14 cellular contexts compared by ENCODE assay signal in genomic region chr7:86949779-86950260, GRCh38.
"Had no signal": no experiment of that assay in that cellular context is flagged by ENCODE, and none has a peak within 500 bp of the region (broad histone marks: within the 10 kb centered on the region; RNA-seq: fewer than 3 reads in every experiment).

No MANE protein-coding gene starts in this region.

- H3K27me3 ChIP-seq: breast epithelium, suprapubic skin had no signal

- H3K4me3 Mint-ChIP-seq: activated CD4-positive, alpha-beta T cell treated with anti-CD3 and anti-CD28 coated beads, Interleukin-2, amount 10 ng/mL, durations not matched to agents 7 days and 5 days; activated naive CD8-positive, alpha-beta T cell treated with anti-CD3 and anti-CD28 coated beads, Interleukin-2, amount 10 ng/mL, durations not matched to agents 7 days and 5 days; activated T-helper 1 cell treated with anti-CD3 and anti-CD28 coated beads, Interleukin-12 subunit alpha, Interleukin-12 subunit beta, Interleukin-2, Interleukin-4 antibody, amounts not matched to agents 30 ng/mL and 10 ng/mL and 1 ng/mL, durations not matched to agents 14 hours and 24 hours and 36 hours; endodermal cell; naive thymus-derived CD8-positive, alpha-beta T cell; type B pancreatic cell had no signal

- H3K27ac ChIP-seq: breast epithelium, suprapubic skin had no signal

- H3K9me3 Mint-ChIP-seq: activated CD4-positive, alpha-beta T cell treated with anti-CD3 and anti-CD28 coated beads, Interleukin-2, amount 10 ng/mL, durations not matched to agents 7 days and 5 days; activated naive CD8-positive, alpha-beta T cell treated with anti-CD3 and anti-CD28 coated beads, Interleukin-2, amount 10 ng/mL, durations not matched to agents 7 days and 5 days; activated T-helper 1 cell treated with anti-CD3 and anti-CD28 coated beads, Interleukin-12 subunit alpha, Interleukin-12 subunit beta, Interleukin-2, Interleukin-4 antibody, amounts not matched to agents 30 ng/mL and 10 ng/mL and 1 ng/mL, durations not matched to agents 14 hours and 24 hours and 36 hours; endodermal cell; naive thymus-derived CD8-positive, alpha-beta T cell; type B pancreatic cell had no signal

- H3K36me3 ChIP-seq: breast epithelium, suprapubic skin had no signal

- H3K27ac Mint-ChIP-seq: activated CD4-positive, alpha-beta T cell treated with anti-CD3 and anti-CD28 coated beads, Interleukin-2, amount 10 ng/mL, durations not matched to agents 7 days and 5 days; activated naive CD8-positive, alpha-beta T cell treated with anti-CD3 and anti-CD28 coated beads, Interleukin-2, amount 10 ng/mL, durations not matched to agents 7 days and 5 days; activated T-helper 1 cell treated with anti-CD3 and anti-CD28 coated beads, Interleukin-12 subunit alpha, Interleukin-12 subunit beta, Interleukin-2, Interleukin-4 antibody, amounts not matched to agents 30 ng/mL and 10 ng/mL and 1 ng/mL, durations not matched to agents 14 hours and 24 hours and 36 hours; endodermal cell; type B pancreatic cell had no signal

- H3K4me1 Mint-ChIP-seq: naive thymus-derived CD8-positive, alpha-beta T cell had no signal

- DNase-seq: activated CD4-positive, alpha-beta T cell treated with anti-CD3 and anti-CD28 coated beads, Interleukin-2, amount 10 ng/mL, durations not matched to agents 7 days and 5 days; activated naive CD4-positive, alpha-beta T cell; activated naive CD8-positive, alpha-beta T cell treated with anti-CD3 and anti-CD28 coated beads, Interleukin-2, amount 10 ng/mL, durations not matched to agents 7 days and 5 days; kidney glomerular epithelial cell; mesenchymal stem cell; naive thymus-derived CD8-positive, alpha-beta T cell; stimulated activated CD4-positive, alpha-beta T cell treated with anti-CD3 and anti-CD28 coated beads, Interleukin-4, amount 100 ng/mL, for 24 hours; stimulated activated naive CD8-positive, alpha-beta T cell treated with anti-CD3 and anti-CD28 coated beads, Interleukin-15, Interleukin-2, amounts not matched to agents 100 U/mL and 50 U/mL, for 24 hours had no signal

- H3K27me3 Mint-ChIP-seq: activated CD4-positive, alpha-beta T cell treated with anti-CD3 and anti-CD28 coated beads, Interleukin-2, amount 10 ng/mL, durations not matched to agents 7 days and 5 days; type B pancreatic cell had no signal

- H3K36me3 Mint-ChIP-seq: activated naive CD8-positive, alpha-beta T cell treated with anti-CD3 and anti-CD28 coated beads, Interleukin-2, amount 10 ng/mL, durations not matched to agents 7 days and 5 days; type B pancreatic cell had no signal

- H3K4me3 ChIP-seq: breast epithelium, suprapubic skin had no signal

- ATAC-seq: left ventricle myocardium superior had no signal

- H3K4me1 ChIP-seq: suprapubic skin had no signal

- H3K9me3 ChIP-seq: breast epithelium, suprapubic skin had no signal
